In genomic region chr6:97438011-97438671, GRCh38 we compare ENCODE assay signal across 16 cellular contexts.
DNase-seq lines count a peak whose midpoint lies in the region; ATAC-seq lines count a peak whose summit lies in the region.
"Had no signal": no experiment of that assay in that cellular context is flagged by ENCODE, and none has a peak within 500 bp of the region (broad histone marks: within the 10 kb centered on the region; RNA-seq: fewer than 3 reads in every experiment).

No MANE protein-coding gene starts in this region.

- DNase-seq in pons (ENCODE audit: low spot score) (peak; percentile 48), GOT3 (lab: John Stamatoyannopoulos, UW) (no peak), HPDE6-E6E7 (ENCODE audit: extremely low spot score) (no peak), NCI-H774 (lab: John Stamatoyannopoulos, UW) (no peak)
- no peak for DNase-seq in stimulated activated CD4-positive, alpha-beta T cell treated with anti-CD3 and anti-CD28 coated beads, Interleukin-2, amount 100 ng/mL, for 48 hours
- DNase-seq: activated naive CD4-positive, alpha-beta T cell; DMS79; effector memory CD4-positive, alpha-beta T cell; mesendoderm; MV-4-11; NCI-H2227 treated with DMSO at 0.1 percent for 48 hours; PC-9; stimulated activated naive CD4-positive, alpha-beta T cell had no signal

- ATAC-seq in GM19324 (IDR thresholded peaks at IDR 0.05; ENCODE audit: low FRiP score, unreplicated experiment) = peak; percentile 84
- ATAC-seq in HG02571 (IDR thresholded peaks at IDR 0.05; ENCODE audit: unreplicated experiment) = peak; percentile 57
- ATAC-seq in HG03378 (IDR thresholded peaks at IDR 0.05; ENCODE audit: unreplicated experiment) = peak; percentile 71
